In the genomic region with DNA sequence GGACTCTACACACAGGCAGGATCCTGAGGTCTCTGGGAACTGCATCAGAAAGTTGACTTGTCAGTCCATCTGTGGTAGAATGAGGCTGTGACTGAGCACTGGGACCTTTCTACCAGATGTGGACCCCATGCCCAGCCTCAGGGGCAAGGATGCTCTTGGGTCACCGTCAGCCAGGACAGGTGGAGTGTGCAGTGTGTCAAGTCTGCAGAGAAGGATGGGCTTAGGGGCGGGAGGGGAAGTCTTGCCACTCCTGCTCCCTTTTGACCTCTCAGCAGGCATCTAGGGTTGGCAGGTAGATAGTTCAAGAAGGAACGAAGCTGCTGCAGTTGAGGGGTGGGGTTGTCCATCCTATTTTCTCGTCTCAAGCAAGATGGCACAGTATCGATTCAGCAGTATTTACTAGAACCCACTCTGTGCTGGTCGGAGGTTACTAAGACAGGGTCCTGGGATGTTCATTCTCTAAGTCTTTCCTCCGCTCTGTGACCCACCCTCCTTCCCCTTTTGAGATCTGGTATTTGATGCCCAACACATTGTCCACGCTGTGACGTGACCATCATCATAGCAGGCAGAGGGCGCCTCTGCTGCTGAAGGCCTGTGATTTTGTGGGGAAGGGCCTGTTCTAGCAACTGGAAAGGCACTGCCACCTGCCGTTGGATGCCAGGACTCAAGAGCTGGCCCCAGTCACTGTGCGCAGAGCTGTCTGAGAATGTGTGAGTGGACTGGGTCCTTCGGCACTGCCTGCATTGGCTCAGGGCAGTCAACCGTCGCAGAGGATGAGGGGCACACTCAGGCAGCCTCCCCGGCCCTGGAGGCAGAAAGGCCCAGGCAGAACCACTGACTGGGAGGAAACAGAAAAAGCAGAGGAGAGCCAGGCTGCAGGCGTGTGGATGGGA, we compare ENCODE assay signal across 1 cellular context.
A peak's percentile ranks its signal among the peaks of the same experiment; 100 is the strongest.
TF ChIP-seq lines count a peak whose summit lies in the region.

No MANE protein-coding gene starts in this region.

TF ChIP-seq in IMR-90, 13 proteins besides CTCF, POLR2A, EP300 and RAD21:
- TF ChIP-seq SMC3 (IDR thresholded peaks at IDR 0.05; ENCODE audit: low read depth, low read length) (peak; percentile 65), CHD1 (IDR thresholded peaks at IDR 0.05; ENCODE audit: low read depth, low read length) (no peak)
